Comparison of ENCODE assay signal across 28 cellular contexts in the genomic region with DNA sequence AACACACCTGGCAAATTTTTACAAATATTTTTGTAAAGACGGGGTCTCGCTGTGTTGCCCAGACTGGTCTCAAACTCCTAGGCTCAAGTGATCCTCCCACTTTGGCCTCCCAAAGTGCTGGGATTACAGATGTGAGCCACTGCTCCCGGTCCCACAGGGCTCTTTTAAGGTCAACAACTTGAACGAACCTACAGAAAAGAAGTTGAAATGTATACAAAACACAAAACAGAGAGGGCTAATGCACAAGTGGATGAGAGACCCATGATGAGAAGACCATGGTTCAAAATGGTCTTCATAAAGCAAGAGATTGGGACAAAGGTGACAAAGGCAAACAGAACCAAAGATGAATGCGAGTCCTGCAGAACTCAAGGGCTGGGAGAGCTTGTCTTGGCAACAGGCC.
DNase-seq lines count a peak whose midpoint lies in the region; ATAC-seq, FAIRE-seq and TF ChIP-seq lines count a peak whose summit lies in the region.
"Had no signal": no experiment of that assay in that cellular context is flagged by ENCODE, and none has a peak within 500 bp of the region (broad histone marks: within the 10 kb centered on the region; RNA-seq: fewer than 3 reads in every experiment).

No MANE protein-coding gene starts in this region.

- H3K4me1 Mint-ChIP-seq in osteocyte (ENCODE audit: unreplicated experiment): peaks cover 5% of the 10 kb centered on the region
- H3K4me1 Mint-ChIP-seq in type B pancreatic cell (ENCODE audit: unreplicated experiment): peaks cover 12% of the 10 kb centered on the region
- H3K4me1 Mint-ChIP-seq: B cell had no signal

- 87% methylated on average over 5 of the region's 5 CpGs; no CpG with 5 or more reads in 1 of the 2 experiments for whole genome bisulfite sequencing in H1 (ENCODE audit: extremely low coverage in 1 of 2, insufficient coverage in 1 of 2, insufficient read length in 1 of 2, insufficient replicate concordance in 2 of 2, low coverage in 1 of 2, low lambda C conversion rate in 2 of 2, missing lambda C conversion rate in 1 of 2), 2 experiments
- 67% methylated on average over 5 of the region's 5 CpGs for WGBS in mammary epithelial cell (ENCODE audit: low coverage, missing lambda C conversion rate)

- no peak overlapping the region for H4K8ac ChIP-seq in H1 (ENCODE audit: extremely low read depth, insufficient read depth, low read length)

- no peak overlapping the region for H4K5ac ChIP-seq in H1 (ENCODE audit: insufficient read length, low read depth, low read length)

- no peak overlapping the region for H3K4me2 ChIP-seq in BLaER1
- no peak overlapping the region for H3K4me2 ChIP-seq in H1 (ENCODE audit: insufficient read depth in 1 of 2, low read depth in 2 of 2, low read length in 2 of 2)
- H3K4me2 ChIP-seq in mammary epithelial cell (ENCODE audit: insufficient read depth, low read depth, low read length): no peak overlapping the region
- H3K4me2 ChIP-seq: A549 had no signal

- no peaks in the 10 kb centered on the region for H4K20me1 ChIP-seq in BLaER1
- H4K20me1 ChIP-seq in H1 (replicated peaks in 1 of 2; ENCODE audit: control insufficient read depth in 1 of 2, insufficient read depth in 2 of 2, low read length in 2 of 2): no peaks in the 10 kb centered on the region
- H4K20me1 ChIP-seq in mammary epithelial cell (ENCODE audit: insufficient read depth, low read length): no peaks in the 10 kb centered on the region

- no peak for TF ChIP-seq RAD21 in H1 (IDR thresholded peaks at IDR 0.05 in 1 of 2, conservative IDR thresholded peaks at IDR 0.05 in 1 of 2; ENCODE audit: low read depth in 2 of 2, low read length in 2 of 2)

- H3K4ac ChIP-seq in H1 (replicated peaks; ENCODE audit: insufficient read length, low read depth, low read length): no peak overlapping the region

- H3K23me2 ChIP-seq in H1 (ENCODE audit: low read depth, low read length): peaks cover 4% of the 10 kb centered on the region; the same call in 1 of the 2 replicates

- TF ChIP-seq POLR2A in H1 (IDR thresholded peaks at IDR 0.05; ENCODE audit: control extremely low read depth in 1 of 2, low read depth in 2 of 2, low read length in 2 of 2): no peak

- H3K9me3 Mint-ChIP-seq in osteocyte (ENCODE audit: unreplicated experiment): no peaks in the 10 kb centered on the region
- no peaks in the 10 kb centered on the region for H3K9me3 Mint-ChIP-seq in type B pancreatic cell

- no peak for ATAC-seq in HG03135 (IDR thresholded peaks at IDR 0.05; ENCODE audit: unreplicated experiment)
- ATAC-seq: A549, GM12878 had no signal

- intact Hi-C loops in mammary epithelial cell (cut with micrococcal nuclease): no loop called here

- H3K4me3 Mint-ChIP-seq in osteocyte (ENCODE audit: unreplicated experiment): no peak overlapping the region
- no peak overlapping the region for H3K4me3 Mint-ChIP-seq in type B pancreatic cell
- H3K4me3 Mint-ChIP-seq: B cell; CD14-positive monocyte; CD4-positive, alpha-beta memory T cell; CD4-positive, CD25-positive, alpha-beta regulatory T cell; CD8-positive, alpha-beta memory T cell had no signal

- no peak overlapping the region for H2BK12ac ChIP-seq in H1 (ENCODE audit: low read depth, low read length)

- dilution Hi-C loops in mammary epithelial cell (cut with HindIII; ENCODE audit: low sequenced_read_pairs): no loop called here

- no peak overlapping the region for H3K27ac Mint-ChIP-seq in osteocyte (ENCODE audit: unreplicated experiment)
- no peak overlapping the region for H3K27ac Mint-ChIP-seq in type B pancreatic cell
- H3K27ac Mint-ChIP-seq: B cell; CD14-positive monocyte; CD4-positive, alpha-beta memory T cell; CD4-positive, CD25-positive, alpha-beta regulatory T cell; CD8-positive, alpha-beta memory T cell had no signal

- H3K4me3 ChIP-seq in BLaER1: no peak overlapping the region
- no peak overlapping the region for H3K4me3 ChIP-seq in H1 (ENCODE audit: extremely low read depth in 1 of 4, insufficient read depth in 2 of 4, low read depth in 3 of 4, low read length in 4 of 4)
- no peak overlapping the region for H3K4me3 ChIP-seq in mammary epithelial cell (replicated peaks in 1 of 3; ENCODE audit: insufficient read depth in 1 of 3, low read depth in 2 of 3, low read length in 3 of 3)
- H3K4me3 ChIP-seq: A549, GM12878 had no signal

- no peak overlapping the region for H2BK20ac ChIP-seq in H1 (ENCODE audit: low read length)

- H2BK5ac ChIP-seq in H1 (ENCODE audit: low read depth, low read length): no peak overlapping the region

- no peak for FAIRE-seq in H1 (lab: Jason Lieb, UNC)
- FAIRE-seq: A549, GM12878, GM12892, GM18507 had no signal

- H3K4me1 ChIP-seq in BLaER1: peaks cover 45% of the 10 kb centered on the region
- peaks cover 0 to 9% (median 6%) of the 10 kb centered on the region in 4 experiments; a peak in 6 of 7 replicates for H3K4me1 ChIP-seq in H1 (replicated peaks in 1 of 4; ENCODE audit: control insufficient read depth in 3 of 4, insufficient read depth in 4 of 4, low read length in 3 of 4)
- H3K4me1 ChIP-seq in mammary epithelial cell (ENCODE audit: insufficient read depth, low read length): peaks cover 6% of the 10 kb centered on the region
- H3K4me1 ChIP-seq: A549 had no signal

- H3K56ac ChIP-seq in H1 (replicated peaks; ENCODE audit: insufficient read length, low read depth, low read length): no peak overlapping the region

- no peak overlapping the region for H3K23ac ChIP-seq in H1 (ENCODE audit: insufficient read length)

- no peak overlapping the region for H2AK5ac ChIP-seq in H1 (ENCODE audit: low read depth, low read length)

- CTCF ChIA-PET in H1 (lab: Charles Lee; ENCODE audit: partially characterized antibody): interaction anchor here (1.0 kb wide), 1 partner anchor 102 kb away, joined by 3 read pairs; no protein-coding TSS in a partner anchor
- CTCF ChIA-PET in mammary epithelial cell (lab: Charles Lee; ENCODE audit: low non-redundant PET): no interaction called here

- H3K27me3 ChIP-seq in BLaER1 (no peaks in the 10 kb centered on the region), H1 (replicated peaks in 1 of 4; ENCODE audit: control insufficient read depth in 3 of 4, extremely low read depth in 1 of 4, insufficient read depth in 3 of 4, low read length in 3 of 4) (no peaks in the 10 kb centered on the region; a peak in 1 of 7 replicates), mammary epithelial cell (ENCODE audit: insufficient read depth, low read length) (no peaks in the 10 kb centered on the region)

- no peak overlapping the region for H3K18ac ChIP-seq in H1 (ENCODE audit: extremely low read depth, low read length)

- POLR2A ChIA-PET in H1 (lab: Charles Lee; ENCODE audit: partially characterized antibody): no interaction called here

- no TSS peak for BruUV-seq in mammary epithelial cell (replicated peaks; lab: Mats Ljungman, UMichigan)

- H3K36me3 ChIP-seq in BLaER1 (no peaks in the 10 kb centered on the region), H1 (ENCODE audit: control insufficient read depth in 2 of 4, insufficient read depth in 4 of 4, low read length in 3 of 4) (no peaks in the 10 kb centered on the region), mammary epithelial cell (ENCODE audit: insufficient read depth, low read length) (no peaks in the 10 kb centered on the region)

- H3K36me3 Mint-ChIP-seq in osteocyte (ENCODE audit: unreplicated experiment) (no peaks in the 10 kb centered on the region), type B pancreatic cell (no peaks in the 10 kb centered on the region)
- H3K36me3 Mint-ChIP-seq: CD14-positive monocyte; CD4-positive, alpha-beta memory T cell; CD4-positive, CD25-positive, alpha-beta regulatory T cell; CD8-positive, alpha-beta memory T cell had no signal

- no peak overlapping the region for H3K14ac ChIP-seq in H1 (ENCODE audit: insufficient read length)

- no peak for TF ChIP-seq EP300 in H1 (IDR thresholded peaks at IDR 0.05; ENCODE audit: borderline replicate concordance in 1 of 2, low read depth in 2 of 2, low read length in 2 of 2)

- TF ChIP-seq CTCF in H1 (IDR thresholded peaks at IDR 0.05; ENCODE audit: control extremely low read depth in 1 of 3, insufficient read depth in 1 of 3, low read depth in 1 of 3, low read length in 3 of 3) (no peak), osteocyte (IDR thresholded peaks at IDR 0.05) (no peak), type B pancreatic cell (conservative IDR thresholded peaks at IDR 0.05) (no peak), mammary epithelial cell (conservative IDR thresholded peaks at IDR 0.05 in 1 of 2, IDR thresholded peaks at IDR 0.05 in 1 of 2; ENCODE audit: extremely low read depth in 1 of 2, insufficient read depth in 1 of 2, low read depth in 1 of 2, low read length in 2 of 2) (no peak)

- H3K9ac ChIP-seq in BLaER1 (no peak overlapping the region), H1 (replicated peaks in 1 of 4; ENCODE audit: extremely low read depth in 1 of 4, low read depth in 3 of 4, low read length in 3 of 4) (no peak overlapping the region), mammary epithelial cell (ENCODE audit: insufficient read depth, low read length) (no peak overlapping the region)

- DNase-seq in H1 (ENCODE audit: low read depth in 1 of 2, low spot score in 2 of 2) (peak in 1 of 2 experiments; percentile 22), osteocyte (ENCODE audit: extremely low spot score, unreplicated experiment) (peak; percentile 13), type B pancreatic cell (ENCODE audit: extremely low spot score, unreplicated experiment) (peak; percentile 10), hypothalamus (lab: John Stamatoyannopoulos, UW) (no peak), NCI-H2171 treated with DMSO at 0.1 percent for 48 hours (lab: John Stamatoyannopoulos, UW) (no peak), mammary epithelial cell (no peak)
- DNase-seq: AML-193; C1 segment of cervical spinal cord; CD4-positive, alpha-beta memory T cell; CD4-positive, CD25-positive, alpha-beta regulatory T cell; CD8-positive, alpha-beta memory T cell; COR-L47; DMS 273 treated with DMSO at 0.1 percent for 48 hours; DMS153; DMS53; DMS79; DND-41; EL; GDM1 had no signal

- H3K27ac ChIP-seq in BLaER1: 0 out of 2 replicates have a peak overlapping the region, but pooled peaks have one; percentile 69
- no peak overlapping the region for H3K27ac ChIP-seq in H1 (ENCODE audit: low read depth, low read length)
- no peak overlapping the region for H3K27ac ChIP-seq in mammary epithelial cell (ENCODE audit: insufficient read depth, low read depth, low read length)
- H3K27ac ChIP-seq: 22Rv1, A549 had no signal

- peak overlapping the region; percentile 29; the same call in 1 of the 2 replicates for H2BK15ac ChIP-seq in H1 (ENCODE audit: low read length)

- no peaks in the 10 kb centered on the region for H3K9me3 ChIP-seq in BLaER1
- no peaks in the 10 kb centered on the region for H3K9me3 ChIP-seq in H1 (ENCODE audit: insufficient read depth in 2 of 2, low read depth in 1 of 2, low read length in 1 of 2)
- H3K9me3 ChIP-seq in mammary epithelial cell (replicated peaks; ENCODE audit: insufficient read depth, low read length): no peaks in the 10 kb centered on the region
- H3K9me3 ChIP-seq: A549 had no signal

- no peak overlapping the region for H4K91ac ChIP-seq in H1 (replicated peaks; ENCODE audit: insufficient read length, low read length)

- in situ Hi-C loops in mammary epithelial cell (cut with MboI; ENCODE audit: low sequenced_read_pairs in 2 of 2): no loop called here

- no peaks in the 10 kb centered on the region for H3K79me1 ChIP-seq in H1 (ENCODE audit: low read depth, low read length)

- H2AFZ ChIP-seq in H1 (ENCODE audit: low read length) (no peak overlapping the region), mammary epithelial cell (ENCODE audit: low read depth, low read length) (no peak overlapping the region)

- H2BK120ac ChIP-seq in H1 (replicated peaks; ENCODE audit: low read depth, low read length): no peak overlapping the region

- H3K27me3 Mint-ChIP-seq in osteocyte (ENCODE audit: unreplicated experiment): peaks cover 23% of the 10 kb centered on the region
- H3K27me3 Mint-ChIP-seq in type B pancreatic cell: no peaks in the 10 kb centered on the region

- H3K79me2 ChIP-seq in H1 (ENCODE audit: control insufficient read depth in 1 of 2, insufficient read depth in 2 of 2, low read length in 2 of 2) (no peaks in the 10 kb centered on the region), mammary epithelial cell (ENCODE audit: insufficient read depth, low read length) (no peaks in the 10 kb centered on the region)

Comparison
In these comparisons a context has a peak if more than half of its experiments do, and no peak if none do; other contexts are left out.
1. DNase-seq: peak in osteocyte (single experiment) and type B pancreatic cell (single experiment); none in hypothalamus (0 of 51), NCI-H2171 treated with DMSO at 0.1 percent for 48 hours (single experiment) and mammary epithelial cell (single experiment).